Comparison of ENCODE assay signal across 9 cellular contexts in the genomic region with DNA sequence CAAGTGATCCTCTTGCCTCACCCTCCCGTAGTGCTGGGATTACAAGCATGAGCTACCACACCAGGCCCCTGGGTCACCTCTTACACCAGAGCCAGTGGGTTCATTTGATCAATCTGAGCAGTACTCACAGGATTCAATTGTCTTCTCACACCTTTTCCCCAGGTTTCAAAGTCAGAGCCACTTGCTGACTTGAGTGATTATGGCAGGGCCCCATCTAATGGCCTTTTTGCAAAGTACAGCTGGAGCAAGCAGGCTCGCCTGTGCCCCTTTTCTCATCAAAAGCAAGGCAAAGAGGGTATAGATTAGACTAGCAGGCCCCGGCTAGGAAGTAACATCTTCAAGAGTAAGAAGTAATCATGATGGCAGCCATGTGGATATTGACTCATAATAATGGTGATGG.
DNase-seq lines count a peak whose midpoint lies in the region; ATAC-seq and TF ChIP-seq lines count a peak whose summit lies in the region.
"Had no signal": no experiment of that assay in that cellular context is flagged by ENCODE, and none has a peak within 500 bp of the region (broad histone marks: within the 10 kb centered on the region; RNA-seq: fewer than 3 reads in every experiment).

No MANE protein-coding gene starts in this region.

- no peak overlapping the region for H3K4me3 Mint-ChIP-seq in CD4-positive, CD25-positive, alpha-beta regulatory T cell
- no peak overlapping the region for H3K4me3 Mint-ChIP-seq in activated CD4-positive, alpha-beta memory T cell treated with anti-CD3 and anti-CD28 coated beads, Interleukin-2, amount 10 ng/mL, durations not matched to agents 7 days and 5 days
- no peak overlapping the region for H3K4me3 Mint-ChIP-seq in progenitor cell of endocrine pancreas (ENCODE audit: low read depth)
- H3K4me3 Mint-ChIP-seq: IgD-negative memory B cell had no signal

- H3K27me3 ChIP-seq in CD4-positive, CD25-positive, alpha-beta regulatory T cell (ENCODE audit: control insufficient read depth, insufficient read depth, low read length), result no peaks in the 10 kb centered on the region
- no peaks in the 10 kb centered on the region for H3K27me3 ChIP-seq in ovary

- no peaks in the 10 kb centered on the region for H3K4me1 ChIP-seq in CD4-positive, CD25-positive, alpha-beta regulatory T cell (ENCODE audit: control insufficient read depth, insufficient read depth, low read length, poor library complexity, severe bottlenecking)
- peaks cover 17% of the 10 kb centered on the region for H3K4me1 ChIP-seq in ovary (ENCODE audit: insufficient read depth)

- H3K27me3 Mint-ChIP-seq in CD4-positive, CD25-positive, alpha-beta regulatory T cell, result no peaks in the 10 kb centered on the region
- no peaks in the 10 kb centered on the region for H3K27me3 Mint-ChIP-seq in activated CD4-positive, alpha-beta memory T cell treated with anti-CD3 and anti-CD28 coated beads, Interleukin-2, amount 10 ng/mL, durations not matched to agents 7 days and 5 days
- H3K27me3 Mint-ChIP-seq in progenitor cell of endocrine pancreas, result no peaks in the 10 kb centered on the region
- H3K27me3 Mint-ChIP-seq: IgD-negative memory B cell had no signal

- CTCF ChIA-PET in activated CD4-positive, alpha-beta memory T cell treated with anti-CD3 and anti-CD28 coated beads, Interleukin-2, amount 10 ng/mL, durations not matched to agents 7 days and 5 days (lab: Charles Lee), result interaction anchor here (1.3 to 2.6 kb wide), 4 partner anchors 106 to 228 kb away, joined by 3 to 17 read pairs (median 7); no protein-coding TSS in a partner anchor

- H3K36me3 Mint-ChIP-seq in CD4-positive, CD25-positive, alpha-beta regulatory T cell, result peaks cover 3% of the 10 kb centered on the region
- H3K36me3 Mint-ChIP-seq in activated CD4-positive, alpha-beta memory T cell treated with anti-CD3 and anti-CD28 coated beads, Interleukin-2, amount 10 ng/mL, durations not matched to agents 7 days and 5 days (ENCODE audit: low read depth), result no peaks in the 10 kb centered on the region
- peaks cover 14% of the 10 kb centered on the region for H3K36me3 Mint-ChIP-seq in progenitor cell of endocrine pancreas (ENCODE audit: insufficient read depth)

- TF ChIP-seq CTCF in epithelial cell of proximal tubule (conservative IDR thresholded peaks at IDR 0.05; ENCODE audit: low read depth, low read length) (peak; percentile 76), progenitor cell of endocrine pancreas (IDR thresholded peaks at IDR 0.05; ENCODE audit: unreplicated experiment) (peak; percentile 55), ovary (IDR thresholded peaks at IDR 0.05) (no peak)

- intact Hi-C loops in ovary (cut with DNase I), result no loop called here

- peak overlapping the region in 1 of 3 donors; percentile 33 for H3K27ac Mint-ChIP-seq in CD4-positive, CD25-positive, alpha-beta regulatory T cell
- H3K27ac Mint-ChIP-seq in activated CD4-positive, alpha-beta memory T cell treated with anti-CD3 and anti-CD28 coated beads, Interleukin-2, amount 10 ng/mL, durations not matched to agents 7 days and 5 days, result no peak overlapping the region
- no peak overlapping the region for H3K27ac Mint-ChIP-seq in progenitor cell of endocrine pancreas
- H3K27ac Mint-ChIP-seq: IgD-negative memory B cell had no signal

- H3K4me3 ChIP-seq in CD4-positive, CD25-positive, alpha-beta regulatory T cell (ENCODE audit: low read depth, low read length), result no peak overlapping the region
- H3K4me3 ChIP-seq in epithelial cell of proximal tubule (ENCODE audit: low read depth, low read length) (no peak overlapping the region), ovary (no peak overlapping the region)

- H3K27ac ChIP-seq in CD4-positive, CD25-positive, alpha-beta regulatory T cell (ENCODE audit: insufficient read depth, low read length, poor library complexity, severe bottlenecking), result no peak overlapping the region
- no peak overlapping the region for H3K27ac ChIP-seq in ovary

- no peak for TF ChIP-seq POLR2A in ovary (IDR thresholded peaks at IDR 0.05)

- H3K9me3 ChIP-seq in CD4-positive, CD25-positive, alpha-beta regulatory T cell (ENCODE audit: control insufficient read depth in 2 of 2, low read length in 2 of 2), result no peaks in the 10 kb centered on the region
- no peaks in the 10 kb centered on the region for H3K9me3 ChIP-seq in ovary

- WGBS in ovary, 3 donors, result 92 to 95% (median 95%) methylated on average over 3 of the region's 3 CpGs

- POLR2A ChIA-PET in activated CD4-positive, alpha-beta memory T cell treated with anti-CD3 and anti-CD28 coated beads, Interleukin-2, amount 10 ng/mL, durations not matched to agents 7 days and 5 days (lab: Charles Lee), result interaction anchor here (0.6 kb wide), 1 partner anchor 227 kb away, joined by 3 read pairs; no protein-coding TSS in a partner anchor

- H3K4me1 Mint-ChIP-seq in CD4-positive, CD25-positive, alpha-beta regulatory T cell, result peaks cover 4 to 12% (median 5%) of the 10 kb centered on the region in 4 donors
- no peaks in the 10 kb centered on the region for H3K4me1 Mint-ChIP-seq in activated CD4-positive, alpha-beta memory T cell treated with anti-CD3 and anti-CD28 coated beads, Interleukin-2, amount 10 ng/mL, durations not matched to agents 7 days and 5 days
- peaks cover 13% of the 10 kb centered on the region for H3K4me1 Mint-ChIP-seq in progenitor cell of endocrine pancreas (ENCODE audit: low read depth)

- peaks cover 5% of the 10 kb centered on the region for H3K36me3 ChIP-seq in CD4-positive, CD25-positive, alpha-beta regulatory T cell (ENCODE audit: control insufficient read depth, insufficient read depth, low read length)
- no peaks in the 10 kb centered on the region for H3K36me3 ChIP-seq in ovary

- peak; percentile 4 to 62 (median 41) for DNase-seq in CD4-positive, CD25-positive, alpha-beta regulatory T cell
- DNase-seq in NCI-H2107 treated with DMSO at 0.1 percent for 48 hours (lab: John Stamatoyannopoulos, UW; ENCODE audit: unreplicated experiment), result peak; percentile 29
- DNase-seq in activated CD4-positive, alpha-beta memory T cell treated with anti-CD3 and anti-CD28 coated beads, Interleukin-2, amount 10 ng/mL, durations not matched to agents 7 days and 5 days, result peak; percentile 54
- no peak for DNase-seq in epithelial cell of proximal tubule (ENCODE audit: low read depth)
- peak; percentile 11 for DNase-seq in progenitor cell of endocrine pancreas (ENCODE audit: low spot score, unreplicated experiment)
- no peak for DNase-seq in ovary

- TF ChIP-seq EP300 in ovary (IDR thresholded peaks at IDR 0.05), result no peak

- peak in 1 of 2 donors; percentile 37 for ATAC-seq in CD4-positive, CD25-positive, alpha-beta regulatory T cell (ENCODE audit: low read depth in 2 of 2)
- ATAC-seq in GM19452 (IDR thresholded peaks at IDR 0.05; ENCODE audit: unreplicated experiment) (peak; percentile 64), GM21515 (IDR thresholded peaks at IDR 0.05; ENCODE audit: unreplicated experiment) (no peak)

- H3K9me3 Mint-ChIP-seq in CD4-positive, CD25-positive, alpha-beta regulatory T cell, result no peaks in the 10 kb centered on the region
- H3K9me3 Mint-ChIP-seq in activated CD4-positive, alpha-beta memory T cell treated with anti-CD3 and anti-CD28 coated beads, Interleukin-2, amount 10 ng/mL, durations not matched to agents 7 days and 5 days, result no peaks in the 10 kb centered on the region
- peaks cover 13% of the 10 kb centered on the region for H3K9me3 Mint-ChIP-seq in progenitor cell of endocrine pancreas (ENCODE audit: low read depth)

Comparison
In these comparisons a context has a peak if more than half of its experiments do, and no peak if none do; other contexts are left out.
1. DNase-seq: peak in CD4-positive, CD25-positive, alpha-beta regulatory T cell (3 of 3), NCI-H2107 treated with DMSO at 0.1 percent for 48 hours (single experiment), activated CD4-positive, alpha-beta memory T cell treated with anti-CD3 and anti-CD28 coated beads, Interleukin-2, amount 10 ng/mL, durations not matched to agents 7 days and 5 days (single experiment) and progenitor cell of endocrine pancreas (single experiment); none in epithelial cell of proximal tubule (single experiment) and ovary (0 of 5).
2. CTCF ChIP-seq: peak in epithelial cell of proximal tubule (single experiment) and progenitor cell of endocrine pancreas (single experiment); none in ovary (0 of 3).